In the genomic region with DNA sequence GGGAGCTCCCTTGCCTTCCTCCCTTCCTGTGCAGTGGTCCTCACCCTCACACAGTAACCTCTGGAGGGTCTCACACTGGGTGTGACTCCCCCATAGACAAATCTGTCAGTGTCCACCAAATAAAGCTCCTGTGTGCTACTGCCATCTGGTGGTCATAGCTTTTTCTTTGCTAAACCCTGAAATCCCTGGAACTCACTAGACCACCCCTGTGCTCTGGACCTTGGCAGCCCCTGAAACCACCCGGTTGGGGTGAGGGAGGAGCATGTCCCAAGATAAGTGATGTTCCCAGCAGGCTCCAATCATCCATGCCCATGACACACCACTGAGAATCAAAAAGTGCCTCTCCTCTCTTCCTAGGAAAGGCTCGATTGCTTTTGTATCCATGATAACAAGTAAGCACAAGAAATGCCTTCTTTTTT, we compare ENCODE assay signal across 9 cellular contexts. TPM values are rescaled to one million over a fixed set of nuclear protein-coding genes. Genes with fewer than 3 reads are reported as not detected.
DNase-seq lines count a peak whose midpoint lies in the region; ATAC-seq and TF ChIP-seq lines count a peak whose summit lies in the region.
"Had no signal": no experiment of that assay in that cellular context is flagged by ENCODE, and none has a peak within 500 bp of the region (broad histone marks: within the 10 kb centered on the region; RNA-seq: fewer than 3 reads in every experiment).

No MANE protein-coding gene starts in this region.

- intact Hi-C loops in Panc1 (cut with micrococcal nuclease; ENCODE audit: unreplicated experiment) (no loop called here), Right ventricle myocardium superior (cut with DNase I) (loop anchor here (2.0 kb wide), 1 partner anchor 54 kb away; no protein-coding TSS in a partner anchor), prostate gland (cut with DNase I) (loop anchor here (5.0 kb wide), 1 partner anchor 195 kb away; a partner anchor contains a TSS)

- no peaks in the 10 kb centered on the region for H3K4me1 Mint-ChIP-seq in activated naive CD4-positive, alpha-beta T cell treated with anti-CD3 and anti-CD28 coated beads, Interleukin-2, amount 50 U/mL, for 24 hours

- peak overlapping the region; percentile 73 for H3K27ac Mint-ChIP-seq in activated naive CD4-positive, alpha-beta T cell treated with anti-CD3 and anti-CD28 coated beads, Interleukin-2, amount 50 U/mL, for 24 hours

- ATAC-seq in Panc1 (peak; percentile 76), Right ventricle myocardium superior (ENCODE audit: poor library complexity) (peak; percentile 66), GM21515 (IDR thresholded peaks at IDR 0.05; ENCODE audit: unreplicated experiment) (no peak)

- H3K4me1 ChIP-seq in Panc1 (ENCODE audit: control insufficient read depth, insufficient read depth, low read length) (no peaks in the 10 kb centered on the region), prostate gland (replicated peaks) (no peaks in the 10 kb centered on the region)

- TF ChIP-seq CTCF in Panc1 (IDR thresholded peaks at IDR 0.05) (peak; percentile 87), prostate gland (IDR thresholded peaks at IDR 0.05) (peak; percentile 59 to 83 (median 78))

- BruUV-seq in Panc1 (replicated peaks; lab: Mats Ljungman, UMichigan), result no TSS peak

- no peaks in the 10 kb centered on the region for H3K36me3 Mint-ChIP-seq in activated naive CD4-positive, alpha-beta T cell treated with anti-CD3 and anti-CD28 coated beads, Interleukin-2, amount 50 U/mL, for 24 hours

- no peak overlapping the region for H3K4me3 Mint-ChIP-seq in activated naive CD4-positive, alpha-beta T cell treated with anti-CD3 and anti-CD28 coated beads, Interleukin-2, amount 50 U/mL, for 24 hours

- no peaks in the 10 kb centered on the region for H3K36me3 ChIP-seq in Panc1 (ENCODE audit: control insufficient read depth, insufficient read depth, low read length)
- no peaks in the 10 kb centered on the region for H3K36me3 ChIP-seq in prostate gland

- POLR2A ChIA-PET in Panc1 (lab: Charles Lee), result no interaction called here

- WGBS in prostate gland, result 41% methylated on average over 2 of the region's 2 CpGs

- peak; percentile 63 for DNase-seq in D341Med (ENCODE audit: low spot score)
- DNase-seq in HUDEP-2 (lab: John Stamatoyannopoulos, UW; ENCODE audit: unreplicated experiment in 76 of 76), result peak in 44 of 76 experiments; percentile 11 to 71 (median 49)
- no peak for DNase-seq in Panc1 (ENCODE audit: low read depth, low spot score)
- DNase-seq in Right ventricle myocardium superior, result no peak
- DNase-seq in prostate gland (ENCODE audit: low spot score), result peak; percentile 40
- no peak for DNase-seq in T1000 (lab: John Stamatoyannopoulos, UW)

- H3K9me3 Mint-ChIP-seq in activated naive CD4-positive, alpha-beta T cell treated with anti-CD3 and anti-CD28 coated beads, Interleukin-2, amount 50 U/mL, for 24 hours, result no peaks in the 10 kb centered on the region

- in situ Hi-C loops in Panc1 (cut with HindIII; ENCODE audit: low pct_unique_long_range_greater_than_20kb, low sequenced_read_pairs), result no loop called here

- TF ChIP-seq POLR2A in prostate gland (IDR thresholded peaks at IDR 0.05), result no peak

- no peaks in the 10 kb centered on the region for H3K27me3 ChIP-seq in Panc1 (ENCODE audit: control insufficient read depth, insufficient read depth, low read length)
- H3K27me3 ChIP-seq in prostate gland (replicated peaks; ENCODE audit: insufficient read depth), result no peaks in the 10 kb centered on the region

- H3K4me3 ChIP-seq in Panc1 (ENCODE audit: low read depth in 2 of 2, low read length in 2 of 2), result no peak overlapping the region
- H3K4me3 ChIP-seq in prostate gland, result no peak overlapping the region
- H3K4me3 ChIP-seq: SK-N-MC had no signal

- H3K27ac ChIP-seq in Panc1 (ENCODE audit: low read length) (no peak overlapping the region), prostate gland (no peak overlapping the region)
- H3K27ac ChIP-seq: SK-N-MC had no signal

- H3K27me3 Mint-ChIP-seq in activated naive CD4-positive, alpha-beta T cell treated with anti-CD3 and anti-CD28 coated beads, Interleukin-2, amount 50 U/mL, for 24 hours, result no peaks in the 10 kb centered on the region

- CTCF ChIA-PET in Panc1 (lab: Charles Lee), result interaction anchor here (0.6 to 1.9 kb wide), 7 partner anchors 9 to 128 kb away, joined by 3 to 9 read pairs (median 4); no protein-coding TSS in a partner anchor

- H3K9me3 ChIP-seq in Panc1 (ENCODE audit: control insufficient read depth, insufficient read depth, low read depth, low read length) (no peaks in the 10 kb centered on the region), prostate gland (no peaks in the 10 kb centered on the region)

RNA-seq across cellular contexts. Expression of a gene that starts 6.5 kb away (rescaled TPM):
- 20.8 TPM for total RNA-seq in Panc1 (2021; ENCODE audit: unreplicated experiment)
- polyA plus RNA-seq in Panc1 (2012; ENCODE audit: insufficient read length), result 44.5 TPM
- total RNA-seq in Right ventricle myocardium superior, result 1.9 TPM
- total RNA-seq in prostate gland, result 10 to 100 TPM; 11.0 to 11.2 TPM

RNA-seq across cellular contexts. Expression of a gene that starts 25.7 kb away (rescaled TPM):
- total RNA-seq in Panc1 (2021; ENCODE audit: unreplicated experiment) (4.2 TPM), Right ventricle myocardium superior (17.7 TPM), prostate gland (10 to 100 TPM in 1 of 2 donors, 1 to 10 TPM in 1; 9.4 to 22.9 TPM)
- polyA plus RNA-seq in Panc1 (2012; ENCODE audit: insufficient read length), result 4.4 TPM

RNA-seq across cellular contexts. Expression of a gene that starts 29.5 kb away (rescaled TPM):
- total RNA-seq in Panc1 (2021; ENCODE audit: unreplicated experiment) (27.1 TPM), Right ventricle myocardium superior (60.4 TPM), prostate gland (10 to 100 TPM; 35.1 to 49.0 TPM)
- polyA plus RNA-seq in Panc1 (2012; ENCODE audit: insufficient read length), result 21.8 TPM

RNA-seq across cellular contexts. Expression of a gene that starts 31.9 kb away (rescaled TPM):
- 34.6 TPM for total RNA-seq in Panc1 (2021; ENCODE audit: unreplicated experiment)
- polyA plus RNA-seq in Panc1 (2012; ENCODE audit: insufficient read length), result 49.2 TPM
- total RNA-seq in Right ventricle myocardium superior, result 59.5 TPM
- total RNA-seq in prostate gland, result 10 to 100 TPM; 71.8 to 92.0 TPM

RNA-seq across cellular contexts. Expression of a gene that starts 55.8 kb away (rescaled TPM):
- 0.15 TPM for total RNA-seq in Panc1 (2021; ENCODE audit: unreplicated experiment)
- polyA plus RNA-seq in Panc1 (2012; ENCODE audit: insufficient read length), result not detected
- not detected for total RNA-seq in Right ventricle myocardium superior
- 10 to 100 TPM in 1 of 2 donors, not detected in 1; 10.7 TPM for total RNA-seq in prostate gland

Comparison
In these comparisons a context has a peak if more than half of its experiments do, and no peak if none do; other contexts are left out.
1. DNase-seq: peak in D341Med (single experiment), HUDEP-2 (44 of 76) and prostate gland (single experiment); none in Panc1 (single experiment), Right ventricle myocardium superior (single experiment) and T1000 (single experiment).